In genomic region chr10:101076630-101077029, GRCh38 we compare ENCODE assay signal across 39 cellular contexts. TPM values are rescaled to one million over a fixed set of nuclear protein-coding genes. Genes with fewer than 3 reads are reported as not detected.
"Had no signal": no experiment of that assay in that cellular context is flagged by ENCODE, and none has a peak within 500 bp of the region (broad histone marks: within the 10 kb centered on the region; RNA-seq: fewer than 3 reads in every experiment).

No MANE protein-coding gene starts in this region.

- H3K27ac ChIP-seq: adrenal gland, ascending aorta, body of pancreas, brain microvascular endothelial cell, breast epithelium, cardiac muscle cell had no signal

- H3K27me3 ChIP-seq: ascending aorta had no signal

- H3K36me3 ChIP-seq: adrenal gland, ascending aorta, brain microvascular endothelial cell, breast epithelium, cardiac muscle cell had no signal

- H3K4me3 ChIP-seq: adrenal gland, ascending aorta, body of pancreas, breast epithelium, cardiac muscle cell had no signal

- DNase-seq: activated effector memory CD4-positive, alpha-beta T cell treated with anti-CD3 and anti-CD28 coated beads, Interleukin-2, amount 50 U/mL, for 16 hours; activated effector memory CD4-positive, alpha-beta T cell treated with Interleukin-2 at 50 U/mL for 16 hours; activated gamma-delta T cell; activated gamma-delta T cell treated with Interleukin-2 at 50 U/mL for 16 hours; activated naive CD4-positive, alpha-beta T cell; activated naive CD4-positive, alpha-beta T cell treated with anti-CD3 and anti-CD28 coated beads for 36 hours; activated naive CD4-positive, alpha-beta T cell treated with anti-CD3 and anti-CD28 coated beads, Interleukin-2, amount 10 ng/mL, durations not matched to agents 7 days and 5 days; activated naive CD4-positive, alpha-beta T cell treated with anti-CD3 and anti-CD28 coated beads, Interleukin-2, amount 50 U/mL, for 16 hours; activated naive CD4-positive, alpha-beta T cell treated with Interleukin-2 at 50 U/mL for 16 hours; activated naive CD8-positive, alpha-beta T cell treated with anti-CD3 and anti-CD28 coated beads for 36 hours; activated naive CD8-positive, alpha-beta T cell treated with anti-CD3 and anti-CD28 coated beads, Interleukin-2, amount 10 ng/mL, durations not matched to agents 7 days and 5 days; activated naive CD8-positive, alpha-beta T cell treated with anti-CD3 and anti-CD28 coated beads, Interleukin-2, amount 50 U/mL, for 24 hours; activated T-cell treated with anti-CD3 and anti-CD28 coated beads, Interleukin-2, amount 50 U/mL, for 4 hours; activated T-cell treated with anti-CD3 and anti-CD28 coated beads, Interleukin-2, amount 50 U/mL, for 48 hours; activated T-cell treated with anti-CD3 and anti-CD28 coated beads, Interleukin-2, amount 50 U/mL, for 72 hours; adrenal gland; amniotic stem cell; amygdala; aorta; body of pancreas; brain microvascular endothelial cell; central memory CD4-positive, alpha-beta T cell; cerebellar nuclear complex had no signal

- H3K9me3 ChIP-seq: adrenal gland, ascending aorta, body of pancreas, breast epithelium had no signal

- ATAC-seq: activated naive CD4-positive, alpha-beta T cell treated with anti-CD3 and anti-CD28 coated beads, Interleukin-2, amount 50 U/mL, for 72 hours; activated naive CD8-positive, alpha-beta T cell treated with anti-CD3 and anti-CD28 coated beads, Interleukin-2, amount 50 U/mL, for 24 hours; activated T-cell treated with anti-CD3 and anti-CD28 coated beads, Interleukin-2, amount 50 U/mL, for 4 hours; activated T-cell treated with anti-CD3 and anti-CD28 coated beads, Interleukin-2, amount 50 U/mL, for 72 hours; activated T-helper 17 cell treated with anti-CD3 and anti-CD28 coated beads, Interleukin-2, amount 50 U/mL, for 72 hours; body of pancreas had no signal

- H3K9me3 Mint-ChIP-seq: activated naive CD4-positive, alpha-beta T cell treated with anti-CD3 and anti-CD28 coated beads for 36 hours; activated naive CD4-positive, alpha-beta T cell treated with anti-CD3 and anti-CD28 coated beads, Interleukin-2, amount 10 ng/mL, durations not matched to agents 7 days and 5 days; activated naive CD4-positive, alpha-beta T cell treated with anti-CD3 and anti-CD28 coated beads, Interleukin-2, amount 50 U/mL, for 24 hours; activated naive CD4-positive, alpha-beta T cell treated with anti-CD3 and anti-CD28 coated beads, Interleukin-2, amount 50 U/mL, for 72 hours; activated naive CD8-positive, alpha-beta T cell treated with anti-CD3 and anti-CD28 coated beads for 36 hours; activated naive CD8-positive, alpha-beta T cell treated with anti-CD3 and anti-CD28 coated beads, Interleukin-2, amount 10 ng/mL, durations not matched to agents 7 days and 5 days; activated naive CD8-positive, alpha-beta T cell treated with anti-CD3 and anti-CD28 coated beads, Interleukin-2, amount 50 U/mL, for 24 hours; activated T-cell treated with anti-CD3 and anti-CD28 coated beads, Interleukin-2, amount 50 U/mL, for 4 hours; activated T-cell treated with anti-CD3 and anti-CD28 coated beads, Interleukin-2, amount 50 U/mL, for 72 hours; activated T-helper 1 cell treated with anti-CD3 and anti-CD28 coated beads, Interleukin-12 subunit alpha, Interleukin-12 subunit beta, Interleukin-2, Interleukin-4 antibody, amounts not matched to agents 30 ng/mL and 10 ng/mL and 1 ng/mL, durations not matched to agents 14 hours and 24 hours and 36 hours; activated T-helper 17 cell treated with anti-CD3 and anti-CD28 coated beads, Interleukin-2, amount 50 U/mL, for 72 hours; activated T-helper 2 cell treated with anti-CD3 and anti-CD28 coated beads, Interferon-gamma antibody, Interleukin-2, Interleukin-4, amounts not matched to agents 10 μg/mL and 5 μg/mL and 100 μg/mL, durations not matched to agents 14 hours and 24 hours and 36 hours; central memory CD8-positive, alpha-beta T cell had no signal

- H3K4me1 Mint-ChIP-seq: activated naive CD4-positive, alpha-beta T cell treated with anti-CD3 and anti-CD28 coated beads, Interleukin-2, amount 10 ng/mL, durations not matched to agents 7 days and 5 days; activated naive CD4-positive, alpha-beta T cell treated with anti-CD3 and anti-CD28 coated beads, Interleukin-2, amount 50 U/mL, for 24 hours; brain; central memory CD8-positive, alpha-beta T cell had no signal

- H3K36me3 Mint-ChIP-seq: activated naive CD4-positive, alpha-beta T cell treated with anti-CD3 and anti-CD28 coated beads, Interleukin-2, amount 10 ng/mL, durations not matched to agents 7 days and 5 days; activated naive CD4-positive, alpha-beta T cell treated with anti-CD3 and anti-CD28 coated beads, Interleukin-2, amount 50 U/mL, for 24 hours; activated naive CD4-positive, alpha-beta T cell treated with anti-CD3 and anti-CD28 coated beads, Interleukin-2, amount 50 U/mL, for 72 hours; activated naive CD8-positive, alpha-beta T cell; activated naive CD8-positive, alpha-beta T cell treated with anti-CD3 and anti-CD28 coated beads for 36 hours; activated naive CD8-positive, alpha-beta T cell treated with anti-CD3 and anti-CD28 coated beads, Interleukin-2, amount 10 ng/mL, durations not matched to agents 7 days and 5 days; brain had no signal

- H3K4me1 ChIP-seq: adrenal gland, ascending aorta, body of pancreas, breast epithelium had no signal

- H3K27ac Mint-ChIP-seq: activated naive CD4-positive, alpha-beta T cell treated with anti-CD3 and anti-CD28 coated beads for 36 hours; activated naive CD4-positive, alpha-beta T cell treated with anti-CD3 and anti-CD28 coated beads, Interleukin-2, amount 10 ng/mL, durations not matched to agents 7 days and 5 days; activated naive CD4-positive, alpha-beta T cell treated with anti-CD3 and anti-CD28 coated beads, Interleukin-2, amount 50 U/mL, for 24 hours; activated naive CD4-positive, alpha-beta T cell treated with anti-CD3 and anti-CD28 coated beads, Interleukin-2, amount 50 U/mL, for 72 hours; activated naive CD8-positive, alpha-beta T cell; activated naive CD8-positive, alpha-beta T cell treated with anti-CD3 and anti-CD28 coated beads for 36 hours; activated naive CD8-positive, alpha-beta T cell treated with anti-CD3 and anti-CD28 coated beads, Interleukin-2, amount 10 ng/mL, durations not matched to agents 7 days and 5 days; activated naive CD8-positive, alpha-beta T cell treated with anti-CD3 and anti-CD28 coated beads, Interleukin-2, amount 50 U/mL, for 24 hours; activated T-cell treated with anti-CD3 and anti-CD28 coated beads, Interleukin-2, amount 50 U/mL, for 72 hours; activated T-helper 1 cell treated with anti-CD3 and anti-CD28 coated beads, Interleukin-12 subunit alpha, Interleukin-12 subunit beta, Interleukin-2, Interleukin-4 antibody, amounts not matched to agents 30 ng/mL and 10 ng/mL and 1 ng/mL, durations not matched to agents 14 hours and 24 hours and 36 hours; activated T-helper 17 cell treated with anti-CD3 and anti-CD28 coated beads, Interleukin-2, amount 50 U/mL, for 72 hours; activated T-helper 2 cell treated with anti-CD3 and anti-CD28 coated beads, Interferon-gamma antibody, Interleukin-2, Interleukin-4, amounts not matched to agents 10 μg/mL and 5 μg/mL and 100 μg/mL, durations not matched to agents 14 hours and 24 hours and 36 hours; brain had no signal

- H3K4me3 Mint-ChIP-seq: activated naive CD4-positive, alpha-beta T cell treated with anti-CD3 and anti-CD28 coated beads for 36 hours; activated naive CD4-positive, alpha-beta T cell treated with anti-CD3 and anti-CD28 coated beads, Interleukin-2, amount 10 ng/mL, durations not matched to agents 7 days and 5 days; activated naive CD4-positive, alpha-beta T cell treated with anti-CD3 and anti-CD28 coated beads, Interleukin-2, amount 50 U/mL, for 24 hours; activated naive CD8-positive, alpha-beta T cell; activated naive CD8-positive, alpha-beta T cell treated with anti-CD3 and anti-CD28 coated beads for 36 hours; activated naive CD8-positive, alpha-beta T cell treated with anti-CD3 and anti-CD28 coated beads, Interleukin-2, amount 10 ng/mL, durations not matched to agents 7 days and 5 days; activated naive CD8-positive, alpha-beta T cell treated with anti-CD3 and anti-CD28 coated beads, Interleukin-2, amount 50 U/mL, for 24 hours; activated T-cell treated with anti-CD3 and anti-CD28 coated beads, Interleukin-2, amount 50 U/mL, for 4 hours; activated T-cell treated with anti-CD3 and anti-CD28 coated beads, Interleukin-2, amount 50 U/mL, for 72 hours; activated T-helper 1 cell treated with anti-CD3 and anti-CD28 coated beads, Interleukin-12 subunit alpha, Interleukin-12 subunit beta, Interleukin-2, Interleukin-4 antibody, amounts not matched to agents 30 ng/mL and 10 ng/mL and 1 ng/mL, durations not matched to agents 14 hours and 24 hours and 36 hours; activated T-helper 17 cell treated with anti-CD3 and anti-CD28 coated beads, Interleukin-2, amount 50 U/mL, for 72 hours; brain; central memory CD8-positive, alpha-beta T cell had no signal

RNA-seq across cellular contexts. Expression of gene KAZALD1, which starts 14.8 kb away (rescaled TPM):
- total RNA-seq: activated naive CD8-positive, alpha-beta T cell treated with anti-CD3 and anti-CD28 coated beads, Interleukin-2, amount 10 ng/mL, durations not matched to agents 7 days and 5 days had no signal

RNA-seq across cellular contexts. Expression of gene TLX1, which starts 54.5 kb away (rescaled TPM):
- total RNA-seq: activated naive CD4-positive, alpha-beta T cell treated with anti-CD3 and anti-CD28 coated beads for 36 hours; activated naive CD4-positive, alpha-beta T cell treated with anti-CD3 and anti-CD28 coated beads, Interleukin-2, amount 50 U/mL, for 72 hours; activated naive CD8-positive, alpha-beta T cell treated with anti-CD3 and anti-CD28 coated beads for 36 hours; activated naive CD8-positive, alpha-beta T cell treated with anti-CD3 and anti-CD28 coated beads, Interleukin-2, amount 10 ng/mL, durations not matched to agents 7 days and 5 days; activated T-cell treated with anti-CD3 and anti-CD28 coated beads, Interleukin-2, amount 50 U/mL, for 4 hours; activated T-cell treated with anti-CD3 and anti-CD28 coated beads, Interleukin-2, amount 50 U/mL, for 72 hours; activated T-helper 1 cell treated with anti-CD3 and anti-CD28 coated beads, Interleukin-12 subunit alpha, Interleukin-12 subunit beta, Interleukin-2, Interleukin-4 antibody, amounts not matched to agents 30 ng/mL and 10 ng/mL and 1 ng/mL, durations not matched to agents 14 hours and 24 hours and 36 hours; activated T-helper 17 cell treated with anti-CD3 and anti-CD28 coated beads, Interleukin-2, amount 50 U/mL, for 72 hours; activated T-helper 2 cell treated with anti-CD3 and anti-CD28 coated beads, Interferon-gamma antibody, Interleukin-2, Interleukin-4, amounts not matched to agents 10 μg/mL and 5 μg/mL and 100 μg/mL, durations not matched to agents 14 hours and 24 hours and 36 hours; adrenal gland; aorta; ascending aorta; astrocyte; breast epithelium; bronchial epithelial cell; cardiac septum; cerebellum; chondrocyte had no signal
- polyA plus RNA-seq: adrenal gland had no signal
